ENCODE assay signal across 8 cellular contexts in genomic region chr12:98998697-98999299, GRCh38.
DNase-seq lines count a peak whose midpoint lies in the region; ATAC-seq, FAIRE-seq and TF ChIP-seq lines count a peak whose summit lies in the region.

No MANE protein-coding gene starts in this region.

- no peak for DNase-seq in GM12864 (ENCODE audit: low read depth)
- DNase-seq in LoVo (ENCODE audit: low spot score) = peak; percentile 70
- DNase-seq in SK-N-SH = peak; percentile 55
- DNase-seq in frontal cortex (ENCODE audit: low spot score in 2 of 2) = peak; percentile 18 to 42
- no peak for DNase-seq in gastrocnemius medialis
- DNase-seq in lower leg skin (ENCODE audit: low spot score in 2 of 2) = no peak

- intact Hi-C loops in gastrocnemius medialis (cut with DNase I; ENCODE audit: low total_unique reads) (loop anchor here (1.0 kb wide), 1 partner anchor 299 kb away; no protein-coding TSS in a partner anchor), lower leg skin (cut with DNase I; ENCODE audit: low total_unique reads) (no loop called here)

- no peak for TF ChIP-seq POLR2A in gastrocnemius medialis (IDR thresholded peaks at IDR 0.05)
- TF ChIP-seq POLR2A in lower leg skin (IDR thresholded peaks at IDR 0.05) = no peak

- 21% methylated on average over 6 of the region's 6 CpGs for WGBS in SK-N-SH (ENCODE audit: low lambda C conversion rate)
- WGBS in lower leg skin, 2 donors = 17 to 21% methylated on average over 6 of the region's 6 CpGs

- peak; percentile 45 to 69 for ATAC-seq in gastrocnemius medialis

- H2AFZ ChIP-seq in SK-N-SH (ENCODE audit: low read depth) = no peak overlapping the region

- H3K4me2 ChIP-seq in SK-N-SH = no peak overlapping the region

- no peaks in the 10 kb centered on the region for H3K4me1 ChIP-seq in HEK293 (ENCODE audit: control insufficient read depth, insufficient read depth, low read length)
- no peaks in the 10 kb centered on the region; a peak in 1 of 4 replicates for H3K4me1 ChIP-seq in SK-N-SH (ENCODE audit: control insufficient read depth in 1 of 2, insufficient read depth in 2 of 2, low read depth in 1 of 2, low read length in 1 of 2)
- no peaks in the 10 kb centered on the region for H3K4me1 ChIP-seq in gastrocnemius medialis

- H3K9ac ChIP-seq in SK-N-SH = no peak overlapping the region

- H3K36me3 ChIP-seq in HEK293 (ENCODE audit: control insufficient read depth in 2 of 2, insufficient read depth in 1 of 2, low read length in 2 of 2) (no peaks in the 10 kb centered on the region), SK-N-SH (replicated peaks in 1 of 2; ENCODE audit: control insufficient read depth in 1 of 2, insufficient read depth in 2 of 2, low read length in 1 of 2) (no peaks in the 10 kb centered on the region), gastrocnemius medialis (no peaks in the 10 kb centered on the region)

- no peak for TF ChIP-seq EP300 in SK-N-SH (IDR thresholded peaks at IDR 0.05; ENCODE audit: borderline replicate concordance in 1 of 2, low read depth in 1 of 2, low read length in 1 of 2)

- POLR2A ChIA-PET in HEK293 (lab: Yijun Ruan, JAX) = interaction anchor here (0.6 kb wide), 1 partner anchor 524 kb away, joined by 9 read pairs; no protein-coding TSS in a partner anchor
- POLR2A ChIA-PET in SK-N-SH (lab: Yijun Ruan, JAX) = interaction anchor here (0.7 kb wide), 1 partner anchor 1785 kb away, joined by 3 read pairs; no protein-coding TSS in a partner anchor

- H3F3A ChIP-seq in SK-N-SH (replicated peaks; ENCODE audit: insufficient read depth) = no peaks in the 10 kb centered on the region

- FAIRE-seq in frontal cortex (lab: Jason Lieb, UNC) = peak; percentile 96

- CTCF ChIA-PET in HEK293 (lab: Yijun Ruan, JAX) = interaction anchor here (0.5 to 4.0 kb wide), 59 partner anchors 8 to 1424 kb away, joined by 3 to 34 read pairs (median 4); partner anchors contain the start of gene IKBIP
- CTCF ChIA-PET in SK-N-SH (lab: Yijun Ruan, JAX) = interaction anchor here (0.6 to 5.0 kb wide), 55 partner anchors 9 to 602 kb away, joined by 3 to 54 read pairs (median 4); partner anchors contain the start of genes SLC25A3 and TMPO

- H3K79me2 ChIP-seq in SK-N-SH (ENCODE audit: insufficient read depth) = no peaks in the 10 kb centered on the region

- no peaks in the 10 kb centered on the region for H3K9me2 ChIP-seq in SK-N-SH

- no peaks in the 10 kb centered on the region for H4K20me1 ChIP-seq in SK-N-SH (ENCODE audit: insufficient read depth)

- in situ Hi-C loops in gastrocnemius medialis (cut with MboI; ENCODE audit: low sequenced_read_pairs in 4 of 4) = loop anchor here in 3 of 4 donors (25.0 kb wide), 3 partner anchors 261 to 436 kb away; no protein-coding TSS in a partner anchor

- no peak overlapping the region for H3K27ac ChIP-seq in 22Rv1
- no peak overlapping the region for H3K27ac ChIP-seq in HEK293 (ENCODE audit: extremely low read depth, low read depth, low read length)
- H3K27ac ChIP-seq in SK-N-SH (ENCODE audit: low read depth in 2 of 2, low read length in 1 of 2) = no peak overlapping the region
- H3K27ac ChIP-seq in gastrocnemius medialis = no peak overlapping the region

- TF ChIP-seq CTCF in 22Rv1 (IDR thresholded peaks at IDR 0.05) (peak; percentile 92), GM12864 (IDR thresholded peaks at IDR 0.05; ENCODE audit: low read depth, low read length, missing control alignments) (peak; percentile 56), HEK293 (tag by site-specific recombination; IDR thresholded peaks at IDR 0.05) (peak; percentile 22; the same call in 1 of the 2 replicates), SK-N-SH (IDR thresholded peaks at IDR 0.05) (peak; percentile 77), gastrocnemius medialis (IDR thresholded peaks at IDR 0.05 in 4 of 5, conservative IDR thresholded peaks at IDR 0.05 in 1 of 5) (peak; percentile 29 to 64 (median 51)), lower leg skin (IDR thresholded peaks at IDR 0.05) (no peak)

- peak; percentile 91 for TF ChIP-seq RAD21 in SK-N-SH (IDR thresholded peaks at IDR 0.05; ENCODE audit: low read length)

- H3K9me3 ChIP-seq in HEK293 (ENCODE audit: control insufficient read depth, insufficient read depth, low read depth, low read length) (no peaks in the 10 kb centered on the region), SK-N-SH (no peaks in the 10 kb centered on the region), gastrocnemius medialis (no peaks in the 10 kb centered on the region)

- H3K27me3 ChIP-seq in SK-N-SH (ENCODE audit: insufficient read depth) = no peaks in the 10 kb centered on the region
- no peaks in the 10 kb centered on the region for H3K27me3 ChIP-seq in gastrocnemius medialis

- no peak overlapping the region for H3K4me3 ChIP-seq in GM12864 (ENCODE audit: low read depth, low read length)
- H3K4me3 ChIP-seq in HEK293 (ENCODE audit: low read depth, low read length) = no peak overlapping the region
- H3K4me3 ChIP-seq in SK-N-SH (ENCODE audit: low read depth in 2 of 2, low read length in 1 of 2) = no peak overlapping the region; a peak in 1 of 4 replicates
- H3K4me3 ChIP-seq in gastrocnemius medialis = no peak overlapping the region
- no peak overlapping the region for H3K4me3 ChIP-seq in lower leg skin (ENCODE audit: low read depth, poor library complexity, severe bottlenecking)

TF ChIP-seq in HEK293, 187 proteins besides CTCF, POLR2A, EP300 and RAD21:
- TF ChIP-seq ZNF660 (tag by site-specific recombination; IDR thresholded peaks at IDR 0.05) (peak; percentile 52; the same call in 1 of the 2 replicates), YY2 (tag by site-specific recombination; IDR thresholded peaks at IDR 0.05) (no peak), ZNF654 (tag by site-specific recombination; IDR thresholded peaks at IDR 0.05; ENCODE audit: low read depth) (peak; percentile 96), ZBTB6 (tag by site-specific recombination; IDR thresholded peaks at IDR 0.05) (no peak), ZNF768 (tag by site-specific recombination; IDR thresholded peaks at IDR 0.05) (no peak), ZNF2 (tag by site-specific recombination; IDR thresholded peaks at IDR 0.05) (0 out of 2 replicates have a peak, but pooled peaks have one; percentile 37), ZNF561 (tag by site-specific recombination; IDR thresholded peaks at IDR 0.05; ENCODE audit: borderline replicate concordance) (no peak)

TF ChIP-seq in SK-N-SH, 30 proteins besides CTCF, POLR2A, EP300 and RAD21:
- TF ChIP-seq SMC3 (IDR thresholded peaks at IDR 0.05; ENCODE audit: low read depth, low read length) = peak; percentile 70
- TF ChIP-seq TCF12 (IDR thresholded peaks at IDR 0.05) = no peak
TF ChIP-seq in SK-N-SH: peak in this region for 1.

Comparison
In these comparisons a context has a peak if more than half of its experiments do, and no peak if none do; other contexts are left out.
1. CTCF ChIP-seq: peak in 22Rv1 (single experiment), GM12864 (single experiment), HEK293 (single experiment), SK-N-SH (single experiment) and gastrocnemius medialis (5 of 5); none in lower leg skin (0 of 3).
2. DNase-seq: peak in LoVo (single experiment), SK-N-SH (single experiment) and frontal cortex (2 of 2); none in GM12864 (single experiment), gastrocnemius medialis (0 of 2) and lower leg skin (0 of 2).